ENCODE assay signal across 8 cellular contexts in genomic region chr5:115246361-115246991, GRCh38. TPM values are rescaled to one million over a fixed set of nuclear protein-coding genes. Genes with fewer than 3 reads are reported as not detected.
A peak's percentile ranks its signal among the peaks of the same experiment; 100 is the strongest.
DNase-seq lines count a peak whose midpoint lies in the region; ATAC-seq, FAIRE-seq and TF ChIP-seq lines count a peak whose summit lies in the region.

No MANE protein-coding gene starts in this region.

- no peak overlapping the region for H3K27ac Mint-ChIP-seq in neural crest cell (ENCODE audit: unreplicated experiment)

- H3K27me3 ChIP-seq in Panc1 (ENCODE audit: control insufficient read depth, insufficient read depth, low read length) = no peaks in the 10 kb centered on the region

- no peak overlapping the region for H3K4me3 Mint-ChIP-seq in neural crest cell

- ATAC-seq in HG03575 (IDR thresholded peaks at IDR 0.05; ENCODE audit: extremely low read depth, insufficient number of reproducible peaks, low FRiP score, unreplicated experiment) = peak; percentile 38
- peak; percentile 79; the same call in 1 of the 2 replicates for ATAC-seq in Panc1
- ATAC-seq in HG02571 (IDR thresholded peaks at IDR 0.05; ENCODE audit: unreplicated experiment) = no peak

- POLR2A ChIA-PET in Panc1 (lab: Charles Lee) = no interaction called here

- no peak overlapping the region for H3K27ac ChIP-seq in Panc1 (ENCODE audit: low read length)

- TF ChIP-seq POLR2A in erythroblast (IDR thresholded peaks at IDR 0.05; ENCODE audit: low read length) = no peak

- peaks cover 3% of the 10 kb centered on the region for H3K36me3 Mint-ChIP-seq in neural crest cell (ENCODE audit: low read depth)

- intact Hi-C loops in Panc1 (cut with micrococcal nuclease; ENCODE audit: unreplicated experiment) = loop anchor here (2.0 kb wide), 1 partner anchor 148 kb away; no protein-coding TSS in a partner anchor

- DNase-seq in D341Med (ENCODE audit: low spot score) (peak; percentile 45), GM19239 (ENCODE audit: insufficient read length, low spot score) (no peak), Panc1 (ENCODE audit: low read depth, low spot score) (no peak), erythroblast (lab: John Stamatoyannopoulos, UW) (peak; percentile 46 to 61), neural crest cell (ENCODE audit: low read depth, low spot score) (no peak)
- DNase-seq in activated naive CD4-positive, alpha-beta T cell treated with Interleukin-2 at 50 U/mL for 16 hours = no peak

- H3K36me3 ChIP-seq in Panc1 (ENCODE audit: control insufficient read depth, insufficient read depth, low read length) = no peaks in the 10 kb centered on the region; the same call in 1 of the 2 replicates

- H3K27me3 Mint-ChIP-seq in neural crest cell (ENCODE audit: low read depth) = no peaks in the 10 kb centered on the region

- CTCF ChIA-PET in Panc1 (lab: Charles Lee) = no interaction called here

- no TSS peak for BruUV-seq in Panc1 (replicated peaks; lab: Mats Ljungman, UMichigan)

- H3K9me3 ChIP-seq in Panc1 (ENCODE audit: control insufficient read depth, insufficient read depth, low read depth, low read length) = no peaks in the 10 kb centered on the region

- H3K4me1 ChIP-seq in Panc1 (ENCODE audit: control insufficient read depth, insufficient read depth, low read length) = no peaks in the 10 kb centered on the region

- H3K4me1 Mint-ChIP-seq in neural crest cell = no peaks in the 10 kb centered on the region

- no peaks in the 10 kb centered on the region for H3K9me3 Mint-ChIP-seq in neural crest cell

- peak; percentile 78 for FAIRE-seq in GM19239 (lab: Jason Lieb, UNC)

- no peak overlapping the region for H3K4me3 ChIP-seq in Panc1 (ENCODE audit: low read depth in 2 of 2, low read length in 2 of 2)

- TF ChIP-seq CTCF in Panc1 (IDR thresholded peaks at IDR 0.05) (peak; percentile 79), neural crest cell (conservative IDR thresholded peaks at IDR 0.05) (peak; percentile 84)

- in situ Hi-C loops in Panc1 (cut with HindIII; ENCODE audit: low pct_unique_long_range_greater_than_20kb, low sequenced_read_pairs) = no loop called here

RNA-seq across cellular contexts. Expression of gene PGGT1B, which starts 16.2 kb away (rescaled TPM):
- total RNA-seq in Panc1 (2021; ENCODE audit: unreplicated experiment) (37.7 TPM), neural crest cell (38.4 and 41.2 TPM in 2 replicates)
- 11.1 TPM for polyA plus RNA-seq in Panc1 (2012; ENCODE audit: insufficient read length)

RNA-seq across cellular contexts. Expression of gene CCDC112, which starts 50.0 kb away (rescaled TPM):
- 5.6 TPM for total RNA-seq in Panc1 (2021; ENCODE audit: unreplicated experiment)
- polyA plus RNA-seq in Panc1 (2012; ENCODE audit: insufficient read length) = 4.4 TPM
- 11.0 and 11.7 TPM in 2 replicates for total RNA-seq in neural crest cell

Comparison
In these comparisons a context has a peak if more than half of its experiments do, and no peak if none do; other contexts are left out.
1. DNase-seq: peak in D341Med (single experiment) and erythroblast (2 of 2); none in GM19239 (single experiment), Panc1 (single experiment), neural crest cell (single experiment) and activated naive CD4-positive, alpha-beta T cell treated with Interleukin-2 at 50 U/mL for 16 hours (single experiment).